In the genomic region with DNA sequence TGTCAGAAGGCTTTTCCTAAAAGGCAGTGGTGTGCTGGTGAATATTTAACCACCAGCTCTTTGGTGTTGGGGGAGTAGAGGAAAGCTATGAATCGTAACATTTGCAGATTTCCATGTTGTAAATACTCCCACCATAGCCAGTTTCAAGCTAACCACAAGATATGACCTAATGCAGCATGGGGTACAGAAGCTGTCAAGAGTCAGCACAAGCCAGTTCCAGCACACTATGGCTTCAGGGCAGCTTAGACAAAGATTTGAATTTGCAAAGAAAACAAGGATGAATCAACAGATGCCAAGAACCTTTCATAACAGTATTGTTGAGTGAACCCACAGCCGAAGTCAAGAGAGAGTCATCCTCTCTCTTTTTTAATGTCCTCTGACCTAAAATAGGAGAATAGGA, we compare ENCODE assay signal across 2 cellular contexts.
A peak's percentile ranks its signal among the peaks of the same experiment; 100 is the strongest.
TF ChIP-seq lines count a peak whose summit lies in the region.

No MANE protein-coding gene starts in this region.

TF ChIP-seq in SK-N-SH, 30 proteins besides CTCF, POLR2A, EP300 and RAD21:
- TF ChIP-seq FOXM1 (IDR thresholded peaks at IDR 0.05; ENCODE audit: low read depth) (no peak), EZH2phosphoT487 (IDR thresholded peaks at IDR 0.05; ENCODE audit: borderline replicate concordance, low read depth) (no peak), MEF2A (IDR thresholded peaks at IDR 0.05; ENCODE audit: borderline replicate concordance, low read depth) (no peak), TCF12 (IDR thresholded peaks at IDR 0.05) (peak; percentile 52), PBX3 (IDR thresholded peaks at IDR 0.05) (peak; percentile 25; the same call in 1 of the 2 replicates), NFIC (IDR thresholded peaks at IDR 0.05; ENCODE audit: borderline replicate concordance) (peak; percentile 10; the same call in 1 of the 2 replicates), MXI1 (IDR thresholded peaks at IDR 0.05; ENCODE audit: low read depth, low read length) (no peak), RFX5 (IDR thresholded peaks at IDR 0.05; ENCODE audit: low read length) (no peak)

TF ChIP-seq in WTC11, 78 proteins besides CTCF, POLR2A, EP300 and RAD21:
- TF ChIP-seq, protein P1, sequence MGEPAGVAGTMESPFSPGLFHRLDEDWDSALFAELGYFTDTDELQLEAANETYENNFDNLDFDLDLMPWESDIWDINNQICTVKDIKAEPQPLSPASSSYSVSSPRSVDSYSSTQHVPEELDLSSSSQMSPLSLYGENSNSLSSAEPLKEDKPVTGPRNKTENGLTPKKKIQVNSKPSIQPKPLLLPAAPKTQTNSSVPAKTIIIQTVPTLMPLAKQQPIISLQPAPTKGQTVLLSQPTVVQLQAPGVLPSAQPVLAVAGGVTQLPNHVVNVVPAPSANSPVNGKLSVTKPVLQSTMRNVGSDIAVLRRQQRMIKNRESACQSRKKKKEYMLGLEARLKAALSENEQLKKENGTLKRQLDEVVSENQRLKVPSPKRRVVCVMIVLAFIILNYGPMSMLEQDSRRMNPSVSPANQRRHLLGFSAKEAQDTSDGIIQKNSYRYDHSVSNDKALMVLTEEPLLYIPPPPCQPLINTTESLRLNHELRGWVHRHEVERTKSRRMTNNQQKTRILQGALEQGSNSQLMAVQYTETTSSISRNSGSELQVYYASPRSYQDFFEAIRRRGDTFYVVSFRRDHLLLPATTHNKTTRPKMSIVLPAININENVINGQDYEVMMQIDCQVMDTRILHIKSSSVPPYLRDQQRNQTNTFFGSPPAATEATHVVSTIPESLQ (CRISPR knock-in tag; IDR thresholded peaks at IDR 0.05): no peak
- TF ChIP-seq CREB1 (CRISPR knock-in tag; IDR thresholded peaks at IDR 0.05) (no peak), ATF3 (CRISPR knock-in tag; conservative IDR thresholded peaks at IDR 0.05) (no peak), ZBTB21 (CRISPR knock-in tag; IDR thresholded peaks at IDR 0.05; ENCODE audit: borderline replicate concordance) (no peak), PRRX2 (CRISPR knock-in tag; IDR thresholded peaks at IDR 0.05) (no peak), USF2 (CRISPR knock-in tag; IDR thresholded peaks at IDR 0.05) (no peak)
- TF ChIP-seq, protein P2, sequence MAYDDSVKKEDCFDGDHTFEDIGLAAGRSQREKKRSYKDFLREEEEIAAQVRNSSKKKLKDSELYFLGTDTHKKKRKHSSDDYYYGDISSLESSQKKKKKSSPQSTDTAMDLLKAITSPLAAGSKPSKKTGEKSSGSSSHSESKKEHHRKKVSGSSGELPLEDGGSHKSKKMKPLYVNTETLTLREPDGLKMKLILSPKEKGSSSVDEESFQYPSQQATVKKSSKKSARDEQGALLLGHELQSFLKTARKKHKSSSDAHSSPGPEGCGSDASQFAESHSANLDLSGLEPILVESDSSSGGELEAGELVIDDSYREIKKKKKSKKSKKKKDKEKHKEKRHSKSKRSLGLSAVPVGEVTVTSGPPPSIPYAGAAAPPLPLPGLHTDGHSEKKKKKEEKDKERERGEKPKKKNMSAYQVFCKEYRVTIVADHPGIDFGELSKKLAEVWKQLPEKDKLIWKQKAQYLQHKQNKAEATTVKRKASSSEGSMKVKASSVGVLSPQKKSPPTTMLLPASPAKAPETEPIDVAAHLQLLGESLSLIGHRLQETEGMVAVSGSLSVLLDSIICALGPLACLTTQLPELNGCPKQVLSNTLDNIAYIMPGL (CRISPR knock-in tag; IDR thresholded peaks at IDR 0.05): no peak
- TF ChIP-seq, protein P3, sequence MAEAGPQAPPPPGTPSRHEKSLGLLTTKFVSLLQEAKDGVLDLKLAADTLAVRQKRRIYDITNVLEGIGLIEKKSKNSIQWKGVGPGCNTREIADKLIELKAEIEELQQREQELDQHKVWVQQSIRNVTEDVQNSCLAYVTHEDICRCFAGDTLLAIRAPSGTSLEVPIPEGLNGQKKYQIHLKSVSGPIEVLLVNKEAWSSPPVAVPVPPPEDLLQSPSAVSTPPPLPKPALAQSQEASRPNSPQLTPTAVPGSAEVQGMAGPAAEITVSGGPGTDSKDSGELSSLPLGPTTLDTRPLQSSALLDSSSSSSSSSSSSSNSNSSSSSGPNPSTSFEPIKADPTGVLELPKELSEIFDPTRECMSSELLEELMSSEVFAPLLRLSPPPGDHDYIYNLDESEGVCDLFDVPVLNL (CRISPR knock-in tag; IDR thresholded peaks at IDR 0.05; ENCODE audit: borderline replicate concordance, low read depth): no peak
- TF ChIP-seq, protein P4, sequence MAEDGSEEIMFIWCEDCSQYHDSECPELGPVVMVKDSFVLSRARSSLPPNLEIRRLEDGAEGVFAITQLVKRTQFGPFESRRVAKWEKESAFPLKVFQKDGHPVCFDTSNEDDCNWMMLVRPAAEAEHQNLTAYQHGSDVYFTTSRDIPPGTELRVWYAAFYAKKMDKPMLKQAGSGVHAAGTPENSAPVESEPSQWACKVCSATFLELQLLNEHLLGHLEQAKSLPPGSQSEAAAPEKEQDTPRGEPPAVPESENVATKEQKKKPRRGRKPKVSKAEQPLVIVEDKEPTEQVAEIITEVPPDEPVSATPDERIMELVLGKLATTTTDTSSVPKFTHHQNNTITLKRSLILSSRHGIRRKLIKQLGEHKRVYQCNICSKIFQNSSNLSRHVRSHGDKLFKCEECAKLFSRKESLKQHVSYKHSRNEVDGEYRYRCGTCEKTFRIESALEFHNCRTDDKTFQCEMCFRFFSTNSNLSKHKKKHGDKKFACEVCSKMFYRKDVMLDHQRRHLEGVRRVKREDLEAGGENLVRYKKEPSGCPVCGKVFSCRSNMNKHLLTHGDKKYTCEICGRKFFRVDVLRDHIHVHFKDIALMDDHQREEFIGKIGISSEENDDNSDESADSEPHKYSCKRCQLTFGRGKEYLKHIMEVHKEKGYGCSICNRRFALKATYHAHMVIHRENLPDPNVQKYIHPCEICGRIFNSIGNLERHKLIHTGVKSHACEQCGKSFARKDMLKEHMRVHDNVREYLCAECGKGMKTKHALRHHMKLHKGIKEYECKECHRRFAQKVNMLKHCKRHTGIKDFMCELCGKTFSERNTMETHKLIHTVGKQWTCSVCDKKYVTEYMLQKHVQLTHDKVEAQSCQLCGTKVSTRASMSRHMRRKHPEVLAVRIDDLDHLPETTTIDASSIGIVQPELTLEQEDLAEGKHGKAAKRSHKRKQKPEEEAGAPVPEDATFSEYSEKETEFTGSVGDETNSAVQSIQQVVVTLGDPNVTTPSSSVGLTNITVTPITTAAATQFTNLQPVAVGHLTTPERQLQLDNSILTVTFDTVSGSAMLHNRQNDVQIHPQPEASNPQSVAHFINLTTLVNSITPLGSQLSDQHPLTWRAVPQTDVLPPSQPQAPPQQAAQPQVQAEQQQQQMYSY (CRISPR knock-in tag; IDR thresholded peaks at IDR 0.05): no peak
- TF ChIP-seq, protein P5, sequence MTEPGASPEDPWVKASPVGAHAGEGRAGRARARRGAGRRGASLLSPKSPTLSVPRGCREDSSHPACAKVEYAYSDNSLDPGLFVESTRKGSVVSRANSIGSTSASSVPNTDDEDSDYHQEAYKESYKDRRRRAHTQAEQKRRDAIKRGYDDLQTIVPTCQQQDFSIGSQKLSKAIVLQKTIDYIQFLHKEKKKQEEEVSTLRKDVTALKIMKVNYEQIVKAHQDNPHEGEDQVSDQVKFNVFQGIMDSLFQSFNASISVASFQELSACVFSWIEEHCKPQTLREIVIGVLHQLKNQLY (CRISPR knock-in tag; IDR thresholded peaks at IDR 0.05): no peak
